ENCODE assay signal across 8 cellular contexts in genomic region chr6:63573140-63573898, GRCh38. TPM values are rescaled to one million over a fixed set of nuclear protein-coding genes. Genes with fewer than 3 reads are reported as not detected.
DNase-seq lines count a peak whose midpoint lies in the region; ATAC-seq, FAIRE-seq and TF ChIP-seq lines count a peak whose summit lies in the region.

No MANE protein-coding gene starts in this region.

- H3K27ac ChIP-seq in A549: peak overlapping the region; percentile 97 to 100

- peak overlapping the region; percentile 78 for H3K4me2 ChIP-seq in A549

- no peaks in the 10 kb centered on the region for H3K9me3 ChIP-seq in A549

- TF ChIP-seq EP300 in A549 (IDR thresholded peaks at IDR 0.05): no peak

- 0 out of 5 replicates have a peak, but pooled peaks of 1 of the 2 experiments have one; percentile 1 for TF ChIP-seq RAD21 in A549 (conservative IDR thresholded peaks at IDR 0.05 in 1 of 2, IDR thresholded peaks at IDR 0.05 in 1 of 2)

- no peak for FAIRE-seq in A549 (lab: Jason Lieb, UNC)

- WGBS in A549 (ENCODE audit: missing lambda C conversion rate): 4% methylated on average over 14 of the region's 79 CpGs

- no peak for TF ChIP-seq CTCF in A549 (IDR thresholded peaks at IDR 0.05)

- CTCF ChIA-PET in A549 (lab: Yijun Ruan, JAX): interaction anchor here (0.7 to 2.0 kb wide), 13 partner anchors 25 to 228 kb away, joined by 3 to 13 read pairs (median 4); no protein-coding TSS in a partner anchor

- POLR2A ChIA-PET in A549 (lab: Yijun Ruan, JAX): interaction anchor here (0.6 to 2.5 kb wide), 10 partner anchors 12 to 229 kb away, joined by 3 to 22 read pairs (median 4); no protein-coding TSS in a partner anchor

- ATAC-seq in A549 (peak; percentile 36 to 39), GM18517 (IDR thresholded peaks at IDR 0.05; ENCODE audit: unreplicated experiment) (peak; percentile 48), HG03045 (IDR thresholded peaks at IDR 0.05; ENCODE audit: unreplicated experiment) (peak; percentile 49)
- peak; percentile 19 to 32 for ATAC-seq in activated CD4-positive, CD25-positive, alpha-beta regulatory T cell treated with anti-CD3 and anti-CD28 coated beads, Interleukin-2, amount 50 U/mL, for 24 hours

- H3K4me1 ChIP-seq in A549: peaks cover 43% of the 10 kb centered on the region

- DNase-seq in A549 (ENCODE audit: low read depth in 1 of 2, low spot score in 1 of 2): peak in 1 of 2 experiments; percentile 79
- peak; percentile 44 for DNase-seq in NCI-H2107 treated with DMSO at 0.1 percent for 48 hours (lab: John Stamatoyannopoulos, UW; ENCODE audit: unreplicated experiment)
- peak; percentile 78 for DNase-seq in cerebellar cortex (ENCODE audit: low spot score)
- peak; percentile 90 for DNase-seq in kidney glomerular epithelial cell (lab: John Stamatoyannopoulos, UW)
- peak; percentile 21 to 46 (median 42) for DNase-seq in stimulated activated CD4-positive, alpha-beta T cell treated with anti-CD3 and anti-CD28 coated beads, Interleukin-1b, Interleukin-23, amount 100 ng/mL, for 24 hours (ENCODE audit: low read depth in 4 of 4, low spot score in 1 of 4)

- peak; percentile 42 for TF ChIP-seq POLR2A in A549 (IDR thresholded peaks at IDR 0.05; ENCODE audit: low read length)

- peak overlapping the region; percentile 54 for H3K4me3 ChIP-seq in A549

TF ChIP-seq in A549, 52 proteins besides CTCF, POLR2A, EP300 and RAD21:
- TF ChIP-seq POLR2AphosphoS2 (conservative IDR thresholded peaks at IDR 0.05; ENCODE audit: low read length) (0 out of 2 replicates have a peak, but pooled peaks have one; percentile 53), JUN (IDR thresholded peaks at IDR 0.05) (peak; percentile 54 to 77; a peak in 4 of 5 replicates), MAX (IDR thresholded peaks at IDR 0.05) (peak; percentile 21; the same call in 1 of the 2 replicates), TFCP2L1 (CRISPR knock-in tag; IDR thresholded peaks at IDR 0.05) (no peak)
- TF ChIP-seq, protein P1, sequence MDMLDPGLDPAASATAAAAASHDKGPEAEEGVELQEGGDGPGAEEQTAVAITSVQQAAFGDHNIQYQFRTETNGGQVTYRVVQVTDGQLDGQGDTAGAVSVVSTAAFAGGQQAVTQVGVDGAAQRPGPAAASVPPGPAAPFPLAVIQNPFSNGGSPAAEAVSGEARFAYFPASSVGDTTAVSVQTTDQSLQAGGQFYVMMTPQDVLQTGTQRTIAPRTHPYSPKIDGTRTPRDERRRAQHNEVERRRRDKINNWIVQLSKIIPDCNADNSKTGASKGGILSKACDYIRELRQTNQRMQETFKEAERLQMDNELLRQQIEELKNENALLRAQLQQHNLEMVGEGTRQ (IDR thresholded peaks at IDR 0.05): no peak

RNA-seq across cellular contexts. Expression of gene PTP4A1, which starts 1.0 kb away (rescaled TPM):
- 220 and 333 TPM in 2 replicates for polyA plus RNA-seq in A549 (2011; rRNA removed)
- 29.5 and 36.6 TPM in 2 replicates for polyA plus RNA-seq in A549 (2012; cell fraction: cytosol; rRNA removed)
- 3.5 and 15.9 TPM in 2 replicates for polyA plus RNA-seq in A549 (2012; cell fraction: nucleus; rRNA removed)
- polyA plus RNA-seq in A549 (2017; fragmentation: RNase III; extraction: RNeasy Plus Mini Kit Qiagen cat#74134 plus additional on column Dnase treatment): 152 to 179 TPM (median 166 TPM) in 3 replicates
- polyA minus RNA-seq in A549 (2011; rRNA and poly(A)+ RNA removed): 95.2 and 105 TPM in 2 replicates
